Comparison of ENCODE assay signal across 1 cellular context in genomic region chr19:33819875-33820781, GRCh38.
TF ChIP-seq lines count a peak whose summit lies in the region.

No MANE protein-coding gene starts in this region.

TF ChIP-seq in WTC11, 78 proteins besides CTCF, POLR2A, EP300 and RAD21 (continued from another document):
- TF ChIP-seq CREB1 (CRISPR knock-in tag; IDR thresholded peaks at IDR 0.05) (no peak), ZNF263 (CRISPR knock-in tag; IDR thresholded peaks at IDR 0.05; ENCODE audit: low read depth) (no peak), CREM (CRISPR knock-in tag; IDR thresholded peaks at IDR 0.05) (no peak), GABPB1 (CRISPR knock-in tag; IDR thresholded peaks at IDR 0.05) (peak; percentile 76), ZNF512 (CRISPR knock-in tag; IDR thresholded peaks at IDR 0.05; ENCODE audit: borderline replicate concordance) (no peak), ZSCAN18 (CRISPR knock-in tag; IDR thresholded peaks at IDR 0.05) (no peak), ZNF416 (CRISPR knock-in tag; IDR thresholded peaks at IDR 0.05) (0 out of 2 replicates have a peak, but pooled peaks have one; percentile 4), ZBTB43 (CRISPR knock-in tag; IDR thresholded peaks at IDR 0.05) (no peak), TEAD1 (CRISPR knock-in tag; IDR thresholded peaks at IDR 0.05) (no peak), NFATC4 (CRISPR knock-in tag; IDR thresholded peaks at IDR 0.05) (no peak)
